In the genomic region with DNA sequence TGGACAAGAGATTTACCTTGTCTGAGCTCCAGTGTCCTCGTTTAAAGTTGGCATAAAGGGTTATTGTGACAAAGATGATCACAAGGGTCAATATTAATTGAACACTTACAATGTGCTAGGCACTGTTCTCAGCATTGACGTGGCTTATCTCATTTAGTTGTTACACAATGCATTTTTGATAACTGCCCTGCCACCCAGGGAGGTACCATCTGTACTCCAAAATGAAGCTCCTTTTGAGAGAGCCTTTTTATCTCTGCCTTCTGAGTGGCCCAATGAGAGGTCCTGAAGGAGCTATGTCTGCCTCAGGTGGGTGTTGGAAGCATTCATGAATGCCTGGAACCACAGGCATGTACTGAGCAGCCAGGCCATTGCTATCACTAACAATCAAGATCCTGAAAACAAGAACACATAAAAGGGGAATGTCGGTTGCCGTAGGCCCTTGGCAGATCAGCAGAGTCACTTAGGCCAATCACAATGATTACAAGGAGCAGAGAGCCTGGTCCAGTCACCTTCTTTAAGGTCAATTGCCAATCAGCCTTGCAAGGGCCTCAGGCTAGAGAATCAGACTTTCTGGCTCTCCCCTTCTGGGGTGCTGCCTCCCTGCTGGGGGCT, we compare ENCODE assay signal across 10 cellular contexts.
"Had no signal": no experiment of that assay in that cellular context is flagged by ENCODE, and none has a peak within 500 bp of the region (broad histone marks: within the 10 kb centered on the region; RNA-seq: fewer than 3 reads in every experiment).

No MANE protein-coding gene starts in this region.

- DNase-seq: activated CD4-positive, alpha-beta T cell treated with anti-CD3 and anti-CD28 coated beads for 4 hours; activated CD8-positive, alpha-beta T cell treated with anti-CD3 and anti-CD28 coated beads for 36 hours; activated effector memory CD4-positive, alpha-beta T cell treated with Interleukin-2 at 50 U/mL for 16 hours; activated naive CD4-positive, alpha-beta T cell treated with anti-CD3 and anti-CD28 coated beads, Interleukin-2, amount 50 U/mL, for 16 hours; activated T-cell treated with anti-CD3 and anti-CD28 coated beads, Interleukin-2, amount 50 U/mL, for 4 hours; hippocampal formation; stimulated activated CD4-positive, alpha-beta T cell treated with anti-CD3 and anti-CD28 coated beads, Interleukin-1b, Interleukin-23, amount 100 ng/mL, for 48 hours; stomach had no signal

- H3K4me3 Mint-ChIP-seq: activated CD8-positive, alpha-beta T cell treated with anti-CD3 and anti-CD28 coated beads for 36 hours; activated T-cell treated with anti-CD3 and anti-CD28 coated beads, Interleukin-2, amount 50 U/mL, for 4 hours; neural crest cell; T-helper 1 cell treated with Interleukin-12 subunit alpha and Interleukin-12 subunit beta and Interleukin-4 antibody, amounts not matched to agents 30 μg/mL and 1 μg/mL, for 36 hours had no signal

- ATAC-seq: activated CD8-positive, alpha-beta T cell treated with anti-CD3 and anti-CD28 coated beads for 36 hours; activated T-cell treated with anti-CD3 and anti-CD28 coated beads, Interleukin-2, amount 50 U/mL, for 4 hours had no signal

- H3K27ac Mint-ChIP-seq: activated CD8-positive, alpha-beta T cell treated with anti-CD3 and anti-CD28 coated beads for 36 hours; T-helper 1 cell treated with Interleukin-12 subunit alpha and Interleukin-12 subunit beta and Interleukin-4 antibody, amounts not matched to agents 30 μg/mL and 1 μg/mL, for 36 hours had no signal

- H3K9me3 Mint-ChIP-seq: activated CD8-positive, alpha-beta T cell treated with anti-CD3 and anti-CD28 coated beads for 36 hours; activated T-cell treated with anti-CD3 and anti-CD28 coated beads, Interleukin-2, amount 50 U/mL, for 4 hours; neural crest cell; T-helper 1 cell treated with Interleukin-12 subunit alpha and Interleukin-12 subunit beta and Interleukin-4 antibody, amounts not matched to agents 30 μg/mL and 1 μg/mL, for 36 hours had no signal
